ENCODE assay signal across 8 cellular contexts in the genomic region with DNA sequence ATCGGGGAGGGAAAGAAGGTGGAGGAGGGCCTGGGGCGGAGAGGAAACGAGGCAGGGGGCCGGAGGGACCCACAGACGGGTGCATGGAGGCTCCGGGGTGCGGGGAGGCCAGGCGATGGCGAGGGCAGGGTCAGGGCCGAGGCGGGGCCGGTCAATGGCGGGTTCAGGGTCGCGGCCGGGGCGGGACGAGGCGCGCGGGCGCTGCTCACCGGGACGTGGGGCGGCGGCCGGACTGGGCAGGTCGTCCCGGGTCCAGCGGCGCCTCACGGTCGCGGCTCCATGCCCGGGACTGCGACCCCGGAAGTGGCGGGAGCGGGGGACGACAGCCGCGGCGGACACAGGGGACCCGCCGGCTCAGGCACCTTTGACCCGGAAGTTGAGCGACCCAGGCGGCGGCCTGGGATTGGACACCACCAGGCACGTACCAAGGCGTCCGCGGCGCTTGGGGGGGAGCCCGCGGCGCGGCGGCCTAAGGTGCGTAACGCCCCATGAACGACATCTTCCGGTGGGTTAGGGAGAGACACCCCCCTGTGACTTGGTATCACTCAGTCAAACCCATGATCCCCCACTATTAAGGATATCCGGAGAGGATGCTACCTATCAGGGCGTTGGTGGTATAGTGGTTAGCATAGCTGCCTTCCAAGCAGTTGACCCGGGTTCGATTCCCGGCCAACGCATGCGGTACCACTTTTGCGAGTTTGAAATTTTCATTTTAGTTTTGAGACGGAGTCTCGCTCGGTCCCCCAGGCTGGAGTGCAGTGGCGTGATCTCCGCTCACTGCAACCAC. TPM values are rescaled to one million over a fixed set of nuclear protein-coding genes. Genes with fewer than 3 reads are reported as not detected.
DNase-seq lines count a peak whose midpoint lies in the region; ATAC-seq and TF ChIP-seq lines count a peak whose summit lies in the region.

A gene (minus strand): TSS at position 378 of the 787 bp plus-strand sequence. CDS start 3,936 bp downstream, outside the sequence.

- peak within 1 kb of the TSS; percentile 100 for H3K27ac Mint-ChIP-seq in activated naive CD4-positive, alpha-beta T cell treated with anti-CD3 and anti-CD28 coated beads, Interleukin-2, amount 50 U/mL, for 72 hours

- TF ChIP-seq CTCF in GM10248 (IDR thresholded peaks at IDR 0.05; ENCODE audit: control extremely low read depth, extremely low read depth, low read depth, missing control alignments): peak; percentile 40

- H3K36me3 Mint-ChIP-seq in activated naive CD4-positive, alpha-beta T cell treated with anti-CD3 and anti-CD28 coated beads, Interleukin-2, amount 50 U/mL, for 72 hours: peaks cover 7 to 9% of the 10 kb centered on the region in 2 donors

- peak; percentile 100 for DNase-seq in GM10248 (ENCODE audit: extremely low spot score)
- DNase-seq in NCI-H1092 treated with DMSO at 0.1 percent for 48 hours (lab: John Stamatoyannopoulos, UW): peak; percentile 98
- DNase-seq in SKM-1 (lab: John Stamatoyannopoulos, UW; ENCODE audit: unreplicated experiment): peak; percentile 97
- peak; percentile 98 to 99 for DNase-seq in activated naive CD4-positive, alpha-beta T cell treated with anti-CD3 and anti-CD28 coated beads, Interleukin-2, amount 50 U/mL, for 72 hours (ENCODE audit: low spot score in 2 of 2)
- DNase-seq in glomerular endothelial cell (ENCODE audit: extremely low read depth, low read depth, low spot score): peak; percentile 98
- DNase-seq in occipital lobe (lab: John Stamatoyannopoulos, UW): peak; percentile 95

- ATAC-seq in HG02610 (IDR thresholded peaks at IDR 0.05; ENCODE audit: unreplicated experiment): peak; percentile 85
- ATAC-seq in activated naive CD4-positive, alpha-beta T cell treated with anti-CD3 and anti-CD28 coated beads, Interleukin-2, amount 50 U/mL, for 72 hours: peak; percentile 95

- CTCF ChIA-PET in GM10248 (lab: Yijun Ruan, JAX): interaction anchor here (0.8 to 3.7 kb wide), 8 partner anchors 9 to 107 kb away, joined by 3 to 21 read pairs (median 6); a partner anchor contains a TSS

- POLR2A ChIA-PET in GM10248 (lab: Yijun Ruan, JAX): interaction anchor here (1.1 kb wide), 1 partner anchor 67 kb away, joined by 3 read pairs; no protein-coding TSS in a partner anchor

- H3K27ac ChIP-seq in temporal lobe (ENCODE audit: low read depth, low read length): peak within 1 kb of the TSS; percentile 87

- H3K9me3 Mint-ChIP-seq in activated naive CD4-positive, alpha-beta T cell treated with anti-CD3 and anti-CD28 coated beads, Interleukin-2, amount 50 U/mL, for 72 hours: no peaks in the 10 kb centered on the region

RNA-seq across cellular contexts. Expression of the gene that starts here (rescaled TPM):
- total RNA-seq in activated naive CD4-positive, alpha-beta T cell treated with anti-CD3 and anti-CD28 coated beads, Interleukin-2, amount 50 U/mL, for 72 hours: 10 to 100 TPM; 55.2 to 59.0 TPM
- total RNA-seq in glomerular endothelial cell: 118 and 128 TPM in 2 replicates
- 5.5 TPM for total RNA-seq in occipital lobe
- total RNA-seq in temporal lobe: 8.9 TPM

Comparison
In these comparisons a context has a peak if more than half of its experiments do, and no peak if none do; other contexts are left out.
1. Peak in every context shown above with its lines: DNase-seq, ATAC-seq and H3K27ac ChIP-seq.